24 cellular contexts compared by ENCODE assay signal in the genomic region with DNA sequence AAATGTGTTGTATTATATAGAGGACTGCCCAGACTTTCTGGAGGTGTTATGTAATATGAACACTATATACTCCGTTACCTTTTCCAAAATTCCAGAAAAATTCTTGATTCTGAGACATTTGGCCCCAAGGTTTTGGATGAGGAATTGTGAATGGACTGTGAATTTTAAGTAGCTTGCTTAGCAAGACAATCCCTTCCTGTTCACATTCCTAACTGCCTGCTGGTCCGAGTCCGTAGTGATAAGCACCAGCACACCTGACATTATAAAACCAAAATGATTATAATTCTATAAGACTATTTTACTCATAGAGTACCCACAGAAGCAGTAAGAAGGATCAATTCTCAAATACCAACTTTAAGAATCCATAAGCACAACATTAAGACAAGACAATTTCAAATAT. TPM values are rescaled to one million over a fixed set of nuclear protein-coding genes. Genes with fewer than 3 reads are reported as not detected.
"Had no signal": no experiment of that assay in that cellular context is flagged by ENCODE, and none has a peak within 500 bp of the region (broad histone marks: within the 10 kb centered on the region; RNA-seq: fewer than 3 reads in every experiment).

No MANE protein-coding gene starts in this region.

- H3K27ac ChIP-seq: KMS-11, SJSA1, SK-N-MC had no signal

- H3K9ac ChIP-seq: KMS-11 had no signal

- H3K4me1 ChIP-seq: SJSA1 had no signal

- FAIRE-seq: K562, RCC 7860 had no signal

- H3K4me2 ChIP-seq: KMS-11 had no signal

- H3K4me3 ChIP-seq: K562, SJSA1, SK-N-MC had no signal

- H3K9me3 ChIP-seq: SJSA1 had no signal

- H3K36me3 ChIP-seq: SJSA1 had no signal

- DNase-seq: Kasumi-1, MM.1S, NCI-H1092 treated with DMSO at 0.1 percent for 48 hours, NCI-H1436, NCI-H187, NCI-H2029, NCI-H2081 treated with DMSO at 0.1 percent for 48 hours, NCI-H2171, NCI-H226, NCI-H446, NCI-H510A treated with DMSO at 0.1 percent for 48 hours, NCI-H69, NCI-H774, Right ventricle myocardium superior, RPMI8226, SIG-M5 had no signal

RNA-seq across cellular contexts. Expression of a gene that starts 11.2 kb away (rescaled TPM):
- total RNA-seq: HT-29, K562, M059J, Right ventricle myocardium superior, SJSA1 had no signal
- polyA plus RNA-seq: IgD-negative memory B cell, K562 had no signal
